Comparison of ENCODE assay signal across 22 cellular contexts in the genomic region with DNA sequence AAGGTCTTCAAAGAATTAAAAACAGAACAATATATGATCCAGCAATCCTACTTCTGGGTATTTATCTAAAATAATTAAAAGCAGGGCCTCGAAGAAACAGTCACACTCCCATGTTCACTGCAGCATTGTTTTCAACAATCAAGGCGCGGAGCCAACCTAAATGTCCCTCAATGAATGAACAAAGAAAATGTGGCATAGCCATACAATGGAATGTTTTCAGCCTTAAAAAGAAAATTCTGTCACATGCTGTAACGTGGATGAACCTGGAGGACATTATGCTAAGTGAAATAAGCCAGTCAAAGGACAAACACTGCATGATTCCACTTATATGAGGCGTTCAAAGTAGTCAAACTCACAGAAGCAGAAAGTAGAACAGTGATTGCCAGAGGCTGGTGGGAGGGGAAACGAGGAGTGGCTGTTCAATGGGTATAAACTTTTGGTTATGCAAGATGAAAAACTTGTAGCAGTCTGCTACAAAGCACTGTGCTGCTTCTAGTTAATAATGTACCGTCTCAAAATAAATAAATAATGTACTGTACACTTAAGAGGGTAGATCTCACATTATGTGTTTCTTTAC. TPM values are rescaled to one million over a fixed set of nuclear protein-coding genes. Genes with fewer than 3 reads are reported as not detected.
A peak's percentile ranks its signal among the peaks of the same experiment; 100 is the strongest.
DNase-seq lines count a peak whose midpoint lies in the region; TF ChIP-seq lines count a peak whose summit lies in the region.
"Had no signal": no experiment of that assay in that cellular context is flagged by ENCODE, and none has a peak within 500 bp of the region (broad histone marks: within the 10 kb centered on the region; RNA-seq: fewer than 3 reads in every experiment).

No MANE protein-coding gene starts in this region.

- peak overlapping the region; percentile 31 for H3K27ac ChIP-seq in brain microvascular endothelial cell
- H3K27ac ChIP-seq in uterus = peak overlapping the region in 1 of 2 donors; percentile 20
- H3K27ac ChIP-seq: foreskin keratinocyte, HL-60 had no signal

- H3K27me3 ChIP-seq in brain microvascular endothelial cell (replicated peaks) = no peaks in the 10 kb centered on the region
- H3K27me3 ChIP-seq in uterus = no peaks in the 10 kb centered on the region
- H3K27me3 ChIP-seq: foreskin keratinocyte had no signal

- no peak for TF ChIP-seq POLR2A in uterus (IDR thresholded peaks at IDR 0.05)

- H3K36me3 ChIP-seq in brain microvascular endothelial cell (replicated peaks) (peaks cover 40% of the 10 kb centered on the region), uterus (no peaks in the 10 kb centered on the region)

- H3K27me3 Mint-ChIP-seq in HFFc6 (ENCODE audit: insufficient read depth) = no peaks in the 10 kb centered on the region; the same call in 1 of the 2 replicates
- H3K27me3 Mint-ChIP-seq: activated CD8-positive, alpha-beta memory T cell treated with anti-CD3 and anti-CD28 coated beads, Interleukin-2, amount 10 ng/mL, durations not matched to agents 7 days and 5 days; activated naive CD8-positive, alpha-beta T cell treated with anti-CD3 and anti-CD28 coated beads, Interleukin-2, amount 50 U/mL, for 24 hours; CD4-positive, CD25-positive, alpha-beta regulatory T cell; dendritic cell treated with granulocyte-macrophage colony-stimulating factor and Interleukin-4, amounts not matched to agents 40 ng/mL and 50 ng/mL, for 4 days had no signal

- peaks cover 38% of the 10 kb centered on the region for H3K36me3 Mint-ChIP-seq in HFFc6 (ENCODE audit: low read depth)

- TF ChIP-seq CTCF in HFFc6 (IDR thresholded peaks at IDR 0.05) (no peak), brain microvascular endothelial cell (IDR thresholded peaks at IDR 0.05; ENCODE audit: low read depth, low read length, missing control alignments) (no peak), uterus (IDR thresholded peaks at IDR 0.05) (no peak)

- no peak for DNase-seq in HFFc6
- DNase-seq in brain microvascular endothelial cell = no peak
- DNase-seq in inferior parietal cortex (ENCODE audit: extremely low spot score) = peak; percentile 80
- peak; percentile 65 for DNase-seq in renal cortical epithelial cell (ENCODE audit: low read depth)
- no peak for DNase-seq in NCI-H2171 treated with DMSO at 0.1 percent for 48 hours (lab: John Stamatoyannopoulos, UW)
- DNase-seq in uterus = no peak
- DNase-seq in G401 (ENCODE audit: low spot score) = no peak
- DNase-seq in stimulated activated CD4-positive, alpha-beta T cell treated with anti-CD3 and anti-CD28 coated beads, Interleukin-4, amount 100 ng/mL, for 1 hour = no peak
- DNase-seq: activated CD4-positive, alpha-beta T cell treated with anti-CD3 and anti-CD28 coated beads for 4 hours; activated CD8-positive, alpha-beta memory T cell treated with anti-CD3 and anti-CD28 coated beads, Interleukin-2, amount 10 ng/mL, durations not matched to agents 7 days and 5 days; activated naive CD8-positive, alpha-beta T cell treated with anti-CD3 and anti-CD28 coated beads, Interleukin-2, amount 50 U/mL, for 24 hours; CD4-positive, CD25-positive, alpha-beta regulatory T cell; erythroblast; GDM1; NCI-H1436; NCI-H526 treated with DMSO at 0.1 percent for 48 hours; stimulated activated CD4-positive, alpha-beta T cell treated with anti-CD3 and anti-CD28 coated beads, Interleukin-12 subunit alpha, Interleukin-12 subunit beta, amount 100 ng/mL, for 4 hours; stimulated activated CD8-positive, alpha-beta memory T cell treated with anti-CD3 and anti-CD28 coated beads, Interleukin-4, amount 100 ng/mL, for 48 hours had no signal

- H3K4me3 Mint-ChIP-seq in HFFc6 = no peak overlapping the region
- H3K4me3 Mint-ChIP-seq: activated CD8-positive, alpha-beta memory T cell treated with anti-CD3 and anti-CD28 coated beads, Interleukin-2, amount 10 ng/mL, durations not matched to agents 7 days and 5 days; activated naive CD8-positive, alpha-beta T cell treated with anti-CD3 and anti-CD28 coated beads, Interleukin-2, amount 50 U/mL, for 24 hours; activated T-helper 1 cell treated with anti-CD3 and anti-CD28 coated beads, Interleukin-12 subunit alpha, Interleukin-12 subunit beta, Interleukin-2, Interleukin-4 antibody, amounts not matched to agents 30 ng/mL and 10 ng/mL and 1 ng/mL, durations not matched to agents 14 hours and 24 hours and 36 hours; CD4-positive, CD25-positive, alpha-beta regulatory T cell; dendritic cell treated with granulocyte-macrophage colony-stimulating factor and Interleukin-4, amounts not matched to agents 40 ng/mL and 50 ng/mL, for 4 days had no signal

- intact Hi-C loops in uterus (cut with DNase I; ENCODE audit: low total_unique reads) = no loop called here

- no peaks in the 10 kb centered on the region for H3K9me3 Mint-ChIP-seq in HFFc6
- H3K9me3 Mint-ChIP-seq: activated naive CD8-positive, alpha-beta T cell treated with anti-CD3 and anti-CD28 coated beads, Interleukin-2, amount 50 U/mL, for 24 hours; activated T-helper 1 cell treated with anti-CD3 and anti-CD28 coated beads, Interleukin-12 subunit alpha, Interleukin-12 subunit beta, Interleukin-2, Interleukin-4 antibody, amounts not matched to agents 30 ng/mL and 10 ng/mL and 1 ng/mL, durations not matched to agents 14 hours and 24 hours and 36 hours; dendritic cell treated with granulocyte-macrophage colony-stimulating factor and Interleukin-4, amounts not matched to agents 40 ng/mL and 50 ng/mL, for 4 days had no signal

- peak overlapping the region; percentile 70 for H3K27ac Mint-ChIP-seq in HFFc6
- H3K27ac Mint-ChIP-seq: activated CD8-positive, alpha-beta memory T cell treated with anti-CD3 and anti-CD28 coated beads, Interleukin-2, amount 10 ng/mL, durations not matched to agents 7 days and 5 days; dendritic cell treated with granulocyte-macrophage colony-stimulating factor and Interleukin-4, amounts not matched to agents 40 ng/mL and 50 ng/mL, for 4 days had no signal

- no peak overlapping the region for H3K4me3 ChIP-seq in brain microvascular endothelial cell (ENCODE audit: low read depth, low read length)
- no peak overlapping the region for H3K4me3 ChIP-seq in uterus

- H3K4me1 ChIP-seq in uterus = peaks cover 0 to 9% of the 10 kb centered on the region in 2 donors

- no peaks in the 10 kb centered on the region for H3K9me3 ChIP-seq in uterus

- in situ Hi-C loops in brain microvascular endothelial cell (cut with HindIII; ENCODE audit: low pct_ligation_motif_present, low sequenced_read_pairs) = no loop called here
- in situ Hi-C loops in G401 (cut with HindIII; ENCODE audit: low sequenced_read_pairs) = loop anchor here (25.0 kb wide), 1 partner anchor 438 kb away; the partner anchor contains the start of genes ADAMTS15 and ADAMTS8

- H3K4me1 Mint-ChIP-seq in HFFc6 (ENCODE audit: low read depth) = peaks cover 36% of the 10 kb centered on the region
- H3K4me1 Mint-ChIP-seq: activated CD8-positive, alpha-beta memory T cell treated with anti-CD3 and anti-CD28 coated beads, Interleukin-2, amount 10 ng/mL, durations not matched to agents 7 days and 5 days had no signal

RNA-seq across cellular contexts. Expression of gene SNX19, which starts 41.2 kb away (rescaled TPM):
- 10 to 100 TPM; 44.2 to 56.7 (median 50.2) TPM for total RNA-seq in HFFc6 (2021; fragmentation: NEBNext Ultra II Directional; extraction: Animal tissue kit (Norgen Biotek cat#: 25700))
- total RNA-seq in renal cortical epithelial cell = 39.9 and 175 TPM in 2 replicates
- 100 to 1,000 TPM in 1 of 4 donors, 10 to 100 TPM in 3; 24.4 to 226 (median 82.3) TPM for total RNA-seq in uterus
- total RNA-seq in G401 (2014; rRNA removed; shearing (Covaris generic)) = 19.5 and 33.4 TPM in 2 replicates

Comparison
In these comparisons a context has a peak if more than half of its experiments do, and no peak if none do; other contexts are left out.
1. DNase-seq: peak in inferior parietal cortex (single experiment) and renal cortical epithelial cell (single experiment); none in HFFc6 (single experiment), brain microvascular endothelial cell (single experiment), NCI-H2171 treated with DMSO at 0.1 percent for 48 hours (single experiment), uterus (0 of 2), G401 (single experiment) and stimulated activated CD4-positive, alpha-beta T cell treated with anti-CD3 and anti-CD28 coated beads, Interleukin-4, amount 100 ng/mL, for 1 hour (single experiment).